In genomic region chr1:29999595-29999994, GRCh38 we compare ENCODE assay signal across 34 cellular contexts.
"Had no signal": no experiment of that assay in that cellular context is flagged by ENCODE, and none has a peak within 500 bp of the region (broad histone marks: within the 10 kb centered on the region; RNA-seq: fewer than 3 reads in every experiment).

No MANE protein-coding gene starts in this region.

- ATAC-seq: activated CD8-positive, alpha-beta T cell treated with anti-CD3 and anti-CD28 coated beads for 36 hours; activated naive CD4-positive, alpha-beta T cell treated with anti-CD3 and anti-CD28 coated beads, Interleukin-2, amount 50 U/mL, for 72 hours; activated T-cell treated with anti-CD3 and anti-CD28 coated beads, Interleukin-2, amount 50 U/mL, for 4 hours; activated T-cell treated with anti-CD3 and anti-CD28 coated beads, Interleukin-2, amount 50 U/mL, for 72 hours; activated T-helper 17 cell treated with anti-CD3 and anti-CD28 coated beads, Interleukin-2, amount 50 U/mL, for 72 hours; body of pancreas had no signal

- H3K27ac ChIP-seq: adrenal gland, body of pancreas, brain microvascular endothelial cell, breast epithelium, VCaP had no signal

- FAIRE-seq: astrocyte, TTC549 had no signal

- H3K27me3 ChIP-seq: adrenal gland, body of pancreas, brain microvascular endothelial cell, breast epithelium had no signal

- H3K9me3 ChIP-seq: adrenal gland, breast epithelium had no signal

- DNase-seq: activated B cell treated with CpG ODN at 0.5 μM for 24 hours; activated CD4-positive, alpha-beta memory T cell treated with anti-CD3 and anti-CD28 coated beads for 36 hours; activated CD4-positive, alpha-beta T cell treated with anti-CD3 and anti-CD28 coated beads for 4 hours; activated CD4-positive, alpha-beta T cell treated with anti-CD3 and anti-CD28 coated beads, Interleukin-2, amount 10 ng/mL, durations not matched to agents 24 days and 14 days; activated CD4-positive, alpha-beta T cell treated with anti-CD3 and anti-CD28 coated beads, Interleukin-2, amount 50 U/mL, for 1 hour; activated CD4-positive, alpha-beta T cell treated with anti-CD3 and anti-CD28 coated beads, Interleukin-2, amount 50 U/mL, for 4 hours; activated CD4-positive, CD25-positive, alpha-beta regulatory T cell treated with anti-CD3 and anti-CD28 coated beads, Interleukin-2, amount 50 U/mL, for 72 hours; activated CD8-positive, alpha-beta memory T cell treated with anti-CD3 and anti-CD28 coated beads, Interleukin-2, amount 50 U/mL, for 4 hours; activated CD8-positive, alpha-beta T cell treated with anti-CD3 and anti-CD28 coated beads for 36 hours; activated effector memory CD4-positive, alpha-beta T cell treated with anti-CD3 and anti-CD28 coated beads, Interleukin-2, amount 50 U/mL, for 16 hours; activated gamma-delta T cell treated with Interleukin-2 at 50 U/mL for 16 hours; activated naive CD4-positive, alpha-beta T cell; activated naive CD4-positive, alpha-beta T cell treated with anti-CD3 and anti-CD28 coated beads for 36 hours; activated naive CD4-positive, alpha-beta T cell treated with anti-CD3 and anti-CD28 coated beads, Interleukin-2, amount 50 U/mL, for 16 hours; activated naive CD8-positive, alpha-beta T cell treated with anti-CD3 and anti-CD28 coated beads for 36 hours; activated T-cell treated with anti-CD3 and anti-CD28 coated beads for 4 hours; activated T-cell treated with anti-CD3 and anti-CD28 coated beads, Interleukin-2, amount 50 U/mL, for 1 hour; activated T-cell treated with anti-CD3 and anti-CD28 coated beads, Interleukin-2, amount 50 U/mL, for 4 hours; activated T-cell treated with anti-CD3 and anti-CD28 coated beads, Interleukin-2, amount 50 U/mL, for 72 hours; adrenal gland; amniotic stem cell; aorta; body of pancreas; brain microvascular endothelial cell; central memory CD4-positive, alpha-beta T cell; T-helper 1 cell; T-helper 2 cell; T-helper 9 cell had no signal

- H3K4me3 ChIP-seq: adrenal gland, body of pancreas, breast epithelium had no signal

- H3K4me1 ChIP-seq: adrenal gland, body of pancreas, breast epithelium had no signal

- H3K36me3 ChIP-seq: adrenal gland, brain microvascular endothelial cell, breast epithelium had no signal
